23 cellular contexts compared by ENCODE assay signal in the genomic region with DNA sequence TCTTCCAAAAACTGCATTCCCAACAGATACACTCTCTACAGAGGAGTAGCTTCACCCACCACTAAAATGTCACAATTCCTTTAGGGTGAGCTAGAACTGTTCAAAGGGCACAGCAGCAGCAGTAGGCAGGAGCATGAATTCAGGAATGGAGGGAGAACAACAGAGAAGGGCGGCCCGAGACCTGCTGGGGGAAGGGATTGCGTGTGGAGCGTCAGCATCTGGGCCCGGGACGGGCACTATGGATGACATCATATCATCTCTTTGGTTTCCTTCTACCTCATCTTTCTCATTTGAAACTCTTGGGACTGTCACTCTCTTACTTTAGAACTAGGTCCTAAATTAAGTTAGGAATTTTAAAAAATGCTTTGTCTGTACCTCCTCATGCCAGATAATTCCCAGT.
A peak's percentile ranks its signal among the peaks of the same experiment; 100 is the strongest.
DNase-seq lines count a peak whose midpoint lies in the region; ATAC-seq and TF ChIP-seq lines count a peak whose summit lies in the region.
"Had no signal": no experiment of that assay in that cellular context is flagged by ENCODE, and none has a peak within 500 bp of the region (broad histone marks: within the 10 kb centered on the region; RNA-seq: fewer than 3 reads in every experiment).

No MANE protein-coding gene starts in this region.

- H3K9me3 Mint-ChIP-seq in GM23338 = no peaks in the 10 kb centered on the region
- no peaks in the 10 kb centered on the region for H3K9me3 Mint-ChIP-seq in HFFc6
- no peaks in the 10 kb centered on the region for H3K9me3 Mint-ChIP-seq in neural crest cell
- H3K9me3 Mint-ChIP-seq: CD14-positive monocyte; CD8-positive, alpha-beta memory T cell had no signal

- no peaks in the 10 kb centered on the region for H4K20me1 ChIP-seq in GM23338 (replicated peaks; ENCODE audit: insufficient read depth)
- H4K20me1 ChIP-seq: BLaER1 had no signal

- H3K27me3 ChIP-seq in GM23338 (ENCODE audit: insufficient read depth) = no peaks in the 10 kb centered on the region
- H3K27me3 ChIP-seq in esophagus muscularis mucosa = no peaks in the 10 kb centered on the region
- no peaks in the 10 kb centered on the region for H3K27me3 ChIP-seq in body of pancreas
- H3K27me3 ChIP-seq: BE2C, BLaER1 had no signal

- CTCF ChIA-PET in HEK293T (lab: Yijun Ruan, JAX) = interaction anchor here (0.6 kb wide), 1 partner anchor 9 kb away, joined by 4 read pairs; no protein-coding TSS in a partner anchor

- ATAC-seq in GM23338 = peak; percentile 53
- no peak for ATAC-seq in body of pancreas

- no peak for TF ChIP-seq POLR2A in esophagus muscularis mucosa (IDR thresholded peaks at IDR 0.05; ENCODE audit: low read depth)
- TF ChIP-seq POLR2A in body of pancreas (IDR thresholded peaks at IDR 0.05) = no peak

- no peak overlapping the region for H2AFZ ChIP-seq in GM23338

- TF ChIP-seq CTCF in GM23338 (conservative IDR thresholded peaks at IDR 0.05; ENCODE audit: low read depth in 2 of 2) = no peak
- no peak for TF ChIP-seq CTCF in HFFc6 (IDR thresholded peaks at IDR 0.05)
- TF ChIP-seq CTCF in esophagus muscularis mucosa (IDR thresholded peaks at IDR 0.05) = no peak
- no peak for TF ChIP-seq CTCF in neural crest cell (conservative IDR thresholded peaks at IDR 0.05)
- no peak for TF ChIP-seq CTCF in body of pancreas (IDR thresholded peaks at IDR 0.05)

- 92% methylated on average over 6 of the region's 6 CpGs for WGBS in esophagus muscularis mucosa
- WGBS in body of pancreas, 2 donors = 93% methylated on average over 6 of the region's 6 CpGs

- H3K4me1 ChIP-seq in GM23338 (ENCODE audit: insufficient read depth) (no peaks in the 10 kb centered on the region), esophagus muscularis mucosa (peaks cover 8 to 15% (median 12%) of the 10 kb centered on the region in 4 donors), body of pancreas (no peaks in the 10 kb centered on the region)

- TF ChIP-seq EP300 in esophagus muscularis mucosa (IDR thresholded peaks at IDR 0.05) = no peak

- H3K4me3 ChIP-seq in GM23338 (no peak overlapping the region), esophagus muscularis mucosa (no peak overlapping the region), body of pancreas (no peak overlapping the region)
- H3K4me3 ChIP-seq: BLaER1 had no signal

- H3K36me3 Mint-ChIP-seq in GM23338 (ENCODE audit: low read depth) = no peaks in the 10 kb centered on the region
- peaks cover 23% of the 10 kb centered on the region; the same call in 1 of the 2 replicates for H3K36me3 Mint-ChIP-seq in HFFc6 (ENCODE audit: low read depth)
- no peaks in the 10 kb centered on the region for H3K36me3 Mint-ChIP-seq in neural crest cell (ENCODE audit: low read depth)
- H3K36me3 Mint-ChIP-seq: CD14-positive monocyte; CD4-positive, alpha-beta memory T cell; CD4-positive, CD25-positive, alpha-beta regulatory T cell; CD8-positive, alpha-beta memory T cell had no signal

- H3K79me2 ChIP-seq in GM23338 (replicated peaks; ENCODE audit: insufficient read depth) = no peaks in the 10 kb centered on the region

- H3K4me2 ChIP-seq in GM23338 = no peak overlapping the region
- H3K4me2 ChIP-seq: BLaER1 had no signal

- no peaks in the 10 kb centered on the region for H3F3A ChIP-seq in GM23338 (replicated peaks; ENCODE audit: low read depth)

- H3K27me3 Mint-ChIP-seq in GM23338 (ENCODE audit: insufficient read depth, low read depth, poor library complexity) (peaks cover 3% of the 10 kb centered on the region), HFFc6 (ENCODE audit: insufficient read depth) (peaks cover 7% of the 10 kb centered on the region), neural crest cell (ENCODE audit: low read depth) (no peaks in the 10 kb centered on the region)

- DNase-seq in GM23338 (ENCODE audit: low spot score) (no peak), HFFc6 (no peak), esophagus muscularis mucosa (ENCODE audit: extremely low spot score) (peak; percentile 50), neural crest cell (ENCODE audit: low read depth, low spot score) (no peak), HEK293T (ENCODE audit: extremely low spot score) (no peak), body of pancreas (no peak), EL (no peak)
- DNase-seq: 8988T; ACHN; BE2C; C1 segment of cervical spinal cord; CD4-positive, alpha-beta memory T cell; CD4-positive, CD25-positive, alpha-beta regulatory T cell; CD8-positive, alpha-beta memory T cell; COR-L47; DMS 273 treated with DMSO at 0.1 percent for 48 hours; DMS153; DMS53; DMS79; DND-41; GF-D8 had no signal

- H3K4me3 Mint-ChIP-seq in GM23338 (no peak overlapping the region), HFFc6 (no peak overlapping the region; the same call in 1 of the 2 replicates), neural crest cell (no peak overlapping the region)
- H3K4me3 Mint-ChIP-seq: CD4-positive, alpha-beta memory T cell; CD4-positive, CD25-positive, alpha-beta regulatory T cell; CD8-positive, alpha-beta memory T cell had no signal

- H3K9me3 ChIP-seq in esophagus muscularis mucosa (no peaks in the 10 kb centered on the region), body of pancreas (no peaks in the 10 kb centered on the region)
- H3K9me3 ChIP-seq: BE2C, BLaER1 had no signal

- H3K4me1 Mint-ChIP-seq in GM23338 (peaks cover 5% of the 10 kb centered on the region), HFFc6 (ENCODE audit: low read depth) (peaks cover 81% of the 10 kb centered on the region; the same call in 1 of the 2 replicates), neural crest cell (no peaks in the 10 kb centered on the region)
- H3K4me1 Mint-ChIP-seq: CD4-positive, alpha-beta memory T cell; CD4-positive, CD25-positive, alpha-beta regulatory T cell; CD8-positive, alpha-beta memory T cell had no signal

- H3K27ac ChIP-seq in GM23338 (ENCODE audit: low read depth) = no peak overlapping the region
- no peak overlapping the region for H3K27ac ChIP-seq in esophagus muscularis mucosa (replicated peaks in 1 of 4)
- H3K27ac ChIP-seq in body of pancreas = no peak overlapping the region
- H3K27ac ChIP-seq: BLaER1 had no signal

- POLR2A ChIA-PET in HEK293T (lab: Yijun Ruan, JAX) = no interaction called here

- H3K36me3 ChIP-seq in GM23338 (ENCODE audit: insufficient read depth) = no peaks in the 10 kb centered on the region
- peaks cover 0 to 52% (median 16%) of the 10 kb centered on the region in 4 donors for H3K36me3 ChIP-seq in esophagus muscularis mucosa
- H3K36me3 ChIP-seq in body of pancreas (replicated peaks in 1 of 2; ENCODE audit: insufficient read depth in 1 of 2, low read depth in 2 of 2) = no peaks in the 10 kb centered on the region
- H3K36me3 ChIP-seq: BLaER1 had no signal

- H3K9me2 ChIP-seq in GM23338 (ENCODE audit: insufficient read depth) = no peaks in the 10 kb centered on the region

- intact Hi-C loops in esophagus muscularis mucosa (cut with DNase I) = no loop called here
- intact Hi-C loops in body of pancreas (cut with DNase I) = no loop called here

- H3K27ac Mint-ChIP-seq in GM23338 (no peak overlapping the region), HFFc6 (peak overlapping the region; percentile 57; the same call in 1 of the 2 replicates), neural crest cell (ENCODE audit: unreplicated experiment) (peak overlapping the region; percentile 41)
- H3K27ac Mint-ChIP-seq: CD14-positive monocyte; CD4-positive, alpha-beta memory T cell; CD4-positive, CD25-positive, alpha-beta regulatory T cell; CD8-positive, alpha-beta memory T cell had no signal

TF ChIP-seq in GM23338, 12 proteins besides CTCF, POLR2A, EP300 and RAD21 (continues in another document):
- TF ChIP-seq POLR2AphosphoS5 (IDR thresholded peaks at IDR 0.05; ENCODE audit: low read depth) (no peak), NANOG (IDR thresholded peaks at IDR 0.05; ENCODE audit: borderline replicate concordance) (no peak)

TF ChIP-seq in HEK293T, 16 proteins besides CTCF, POLR2A, EP300 and RAD21:
- TF ChIP-seq LEF1 (IDR thresholded peaks at IDR 0.05; ENCODE audit: borderline replicate concordance) = no peak
- TF ChIP-seq FOXA1 (IDR thresholded peaks at IDR 0.05) = no peak
- TF ChIP-seq FOXK2 (IDR thresholded peaks at IDR 0.05) = no peak
- no peak for TF ChIP-seq NFRKB (IDR thresholded peaks at IDR 0.05)
- no peak for TF ChIP-seq L3MBTL2 (conservative IDR thresholded peaks at IDR 0.05)
- TF ChIP-seq FOXM1 (IDR thresholded peaks at IDR 0.05; ENCODE audit: borderline replicate concordance) = no peak
- TF ChIP-seq HDGF (IDR thresholded peaks at IDR 0.05; ENCODE audit: borderline replicate concordance) = no peak
- TF ChIP-seq TARDBP (IDR thresholded peaks at IDR 0.05) = no peak
- no peak for TF ChIP-seq ELF4 (IDR thresholded peaks at IDR 0.05)
- no peak for TF ChIP-seq SUZ12 (IDR thresholded peaks at IDR 0.05)
- TF ChIP-seq BHLHE40 (IDR thresholded peaks at IDR 0.05; ENCODE audit: borderline replicate concordance) = no peak
- no peak for TF ChIP-seq ZNF384 (IDR thresholded peaks at IDR 0.05)
- TF ChIP-seq CTBP1 (IDR thresholded peaks at IDR 0.05; ENCODE audit: borderline replicate concordance) = no peak
- no peak for TF ChIP-seq PKNOX1 (IDR thresholded peaks at IDR 0.05)
- TF ChIP-seq ARNT (IDR thresholded peaks at IDR 0.05) = no peak
- TF ChIP-seq SP1 (IDR thresholded peaks at IDR 0.05) = no peak
